ENCODE assay signal across 13 cellular contexts in genomic region chr21:45354970-45355369, GRCh38. TPM values are rescaled to one million over a fixed set of nuclear protein-coding genes. Genes with fewer than 3 reads are reported as not detected.
DNase-seq lines count a peak whose midpoint lies in the region; ATAC-seq and TF ChIP-seq lines count a peak whose summit lies in the region.
"Had no signal": no experiment of that assay in that cellular context is flagged by ENCODE, and none has a peak within 500 bp of the region (broad histone marks: within the 10 kb centered on the region; RNA-seq: fewer than 3 reads in every experiment).

No MANE protein-coding gene starts in this region.

- H2AFZ ChIP-seq in Loucy (ENCODE audit: low read length): no peak overlapping the region
- no peak overlapping the region for H2AFZ ChIP-seq in osteoblast (ENCODE audit: low read length)

- H3K27ac ChIP-seq in BLaER1 treated with 17β-estradiol and CSF1 and Interleukin-3, amounts not matched to agents 10 nM and 100 nM: peak overlapping the region in 8 of 11 experiments; percentile 49 to 75 (median 67); a peak in 16 of 22 replicates
- H3K27ac ChIP-seq in brain microvascular endothelial cell (no peak overlapping the region), gastrocnemius medialis (peak overlapping the region in 3 of 4 donors; percentile 14 to 84 (median 53)), osteoblast (ENCODE audit: low read depth, low read length) (no peak overlapping the region)
- H3K27ac ChIP-seq: SJSA1 had no signal

- H3K27me3 ChIP-seq in BLaER1 treated with 17β-estradiol and CSF1 and Interleukin-3, amounts not matched to agents 10 nM and 100 nM: no peaks in the 10 kb centered on the region
- H3K27me3 ChIP-seq in Loucy (ENCODE audit: insufficient read depth, low read length, poor library complexity, severe bottlenecking) (no peaks in the 10 kb centered on the region), brain microvascular endothelial cell (replicated peaks) (no peaks in the 10 kb centered on the region), gastrocnemius medialis (no peaks in the 10 kb centered on the region), osteoblast (ENCODE audit: insufficient read depth, low read length) (peaks cover 3% of the 10 kb centered on the region)
- H3K27me3 ChIP-seq: SJSA1 had no signal

- peak overlapping the region in 8 of 11 experiments; percentile 2 to 67 (median 48); a peak in 8 of 22 replicates for H3K9ac ChIP-seq in BLaER1 treated with 17β-estradiol and CSF1 and Interleukin-3, amounts not matched to agents 10 nM and 100 nM
- H3K9ac ChIP-seq in Loucy (ENCODE audit: low read depth, low read length, poor library complexity, severe bottlenecking): no peak overlapping the region

- no peak for TF ChIP-seq CTCF in Loucy (conservative IDR thresholded peaks at IDR 0.05; ENCODE audit: low read length)
- peak; percentile 5 for TF ChIP-seq CTCF in brain microvascular endothelial cell (IDR thresholded peaks at IDR 0.05; ENCODE audit: low read depth, low read length, missing control alignments)
- no peak for TF ChIP-seq CTCF in gastrocnemius medialis (IDR thresholded peaks at IDR 0.05 in 4 of 5, conservative IDR thresholded peaks at IDR 0.05 in 1 of 5)
- TF ChIP-seq CTCF in osteoblast (IDR thresholded peaks at IDR 0.05; ENCODE audit: extremely low read depth, low read depth, low read length): no peak

- H3K79me2 ChIP-seq in Loucy (ENCODE audit: insufficient read depth, low read length) (no peaks in the 10 kb centered on the region), osteoblast (ENCODE audit: insufficient read depth, low read length) (no peaks in the 10 kb centered on the region)

- no peaks in the 10 kb centered on the region for H4K20me1 ChIP-seq in BLaER1 treated with 17β-estradiol and CSF1 and Interleukin-3, amounts not matched to agents 10 nM and 100 nM
- H4K20me1 ChIP-seq in Loucy (ENCODE audit: insufficient read depth, low read length, poor library complexity, severe bottlenecking): no peaks in the 10 kb centered on the region
- H4K20me1 ChIP-seq in osteoblast (ENCODE audit: insufficient read depth, low read length): no peaks in the 10 kb centered on the region

- H3F3A ChIP-seq in Loucy (ENCODE audit: low read depth): no peaks in the 10 kb centered on the region

- no peak for ATAC-seq in gastrocnemius medialis
- ATAC-seq in HG03439 (IDR thresholded peaks at IDR 0.05; ENCODE audit: unreplicated experiment): no peak

- H3K4me3 ChIP-seq in BLaER1 treated with 17β-estradiol and CSF1 and Interleukin-3, amounts not matched to agents 10 nM and 100 nM: no peak overlapping the region
- no peak overlapping the region for H3K4me3 ChIP-seq in Loucy (ENCODE audit: low read length, poor library complexity, severe bottlenecking)
- H3K4me3 ChIP-seq in brain microvascular endothelial cell (ENCODE audit: low read depth, low read length): no peak overlapping the region
- H3K4me3 ChIP-seq in gastrocnemius medialis: no peak overlapping the region
- H3K4me3 ChIP-seq in osteoblast (ENCODE audit: insufficient read depth, low read length): no peak overlapping the region
- H3K4me3 ChIP-seq: SJSA1 had no signal

- H3K36me3 ChIP-seq in BLaER1 treated with 17β-estradiol and CSF1 and Interleukin-3, amounts not matched to agents 10 nM and 100 nM: no peaks in the 10 kb centered on the region
- no peaks in the 10 kb centered on the region for H3K36me3 ChIP-seq in Loucy (ENCODE audit: insufficient read depth, low read length)
- no peaks in the 10 kb centered on the region for H3K36me3 ChIP-seq in brain microvascular endothelial cell (replicated peaks)
- no peaks in the 10 kb centered on the region for H3K36me3 ChIP-seq in gastrocnemius medialis
- no peaks in the 10 kb centered on the region for H3K36me3 ChIP-seq in osteoblast (ENCODE audit: insufficient read depth, low read length)
- H3K36me3 ChIP-seq: SJSA1 had no signal

- in situ Hi-C loops in brain microvascular endothelial cell (cut with HindIII; ENCODE audit: low pct_ligation_motif_present, low sequenced_read_pairs): no loop called here
- in situ Hi-C loops in gastrocnemius medialis (cut with MboI; ENCODE audit: low sequenced_read_pairs in 4 of 4): no loop called here

- H3K9me2 ChIP-seq in Loucy (replicated peaks; ENCODE audit: low read depth, low read length): no peaks in the 10 kb centered on the region

- peak overlapping the region; percentile 45 to 81 (median 71) for H3K4me2 ChIP-seq in BLaER1 treated with 17β-estradiol and CSF1 and Interleukin-3, amounts not matched to agents 10 nM and 100 nM
- H3K4me2 ChIP-seq in Loucy (ENCODE audit: low read depth, low read length, poor library complexity, severe bottlenecking): peak overlapping the region; percentile 33
- no peak overlapping the region for H3K4me2 ChIP-seq in osteoblast (ENCODE audit: insufficient read depth, low read length)

- no peaks in the 10 kb centered on the region for H3K9me3 ChIP-seq in BLaER1 treated with 17β-estradiol and CSF1 and Interleukin-3, amounts not matched to agents 10 nM and 100 nM (replicated peaks in 1 of 11)
- no peaks in the 10 kb centered on the region for H3K9me3 ChIP-seq in Loucy (ENCODE audit: insufficient read depth, low read depth, low read length)
- no peaks in the 10 kb centered on the region for H3K9me3 ChIP-seq in gastrocnemius medialis
- no peaks in the 10 kb centered on the region for H3K9me3 ChIP-seq in osteoblast (ENCODE audit: low read depth, low read length)
- H3K9me3 ChIP-seq: SJSA1 had no signal

- peaks cover 41 to 98% (median 79%) of the 10 kb centered on the region in 10 experiments for H3K4me1 ChIP-seq in BLaER1 treated with 17β-estradiol and CSF1 and Interleukin-3, amounts not matched to agents 10 nM and 100 nM
- H3K4me1 ChIP-seq in Loucy (ENCODE audit: insufficient read depth, low read length, poor library complexity, severe bottlenecking) (peaks cover 6% of the 10 kb centered on the region), gastrocnemius medialis (peaks cover 17 to 38% of the 10 kb centered on the region in 2 donors), osteoblast (ENCODE audit: insufficient read depth, low read length) (peaks cover 5% of the 10 kb centered on the region)

- no peak for DNase-seq in brain microvascular endothelial cell
- no peak for DNase-seq in gastrocnemius medialis
- DNase-seq in GM19240 (ENCODE audit: insufficient read length, low spot score): no peak
- no peak for DNase-seq in osteoblast (ENCODE audit: insufficient read length, low spot score, missing footprints)
- DNase-seq: COR-L47, H9, NCI-H1436, NCI-H2029 treated with DMSO at 0.1 percent for 48 hours, NCI-H510A treated with DMSO at 0.1 percent for 48 hours had no signal

- TF ChIP-seq POLR2A in gastrocnemius medialis (IDR thresholded peaks at IDR 0.05): no peak

- intact Hi-C loops in gastrocnemius medialis (cut with DNase I; ENCODE audit: low total_unique reads): no loop called here

RNA-seq across cellular contexts. Expression of gene COL18A1, which starts 50.0 kb away (rescaled TPM):
- total RNA-seq in gastrocnemius medialis (10 to 100 TPM; 16.4 to 42.2 (median 20.7) TPM), osteoblast (8.3 and 8.8 TPM in 2 replicates)

Comparison
In these comparisons a context has a peak if more than half of its experiments do, and no peak if none do; other contexts are left out.
1. H3K27ac ChIP-seq: peak in BLaER1 treated with 17β-estradiol and CSF1 and Interleukin-3, amounts not matched to agents 10 nM and 100 nM (8 of 11) and gastrocnemius medialis (3 of 4); none in brain microvascular endothelial cell (single experiment) and osteoblast (single experiment).